ENCODE assay signal across 9 cellular contexts in the genomic region with DNA sequence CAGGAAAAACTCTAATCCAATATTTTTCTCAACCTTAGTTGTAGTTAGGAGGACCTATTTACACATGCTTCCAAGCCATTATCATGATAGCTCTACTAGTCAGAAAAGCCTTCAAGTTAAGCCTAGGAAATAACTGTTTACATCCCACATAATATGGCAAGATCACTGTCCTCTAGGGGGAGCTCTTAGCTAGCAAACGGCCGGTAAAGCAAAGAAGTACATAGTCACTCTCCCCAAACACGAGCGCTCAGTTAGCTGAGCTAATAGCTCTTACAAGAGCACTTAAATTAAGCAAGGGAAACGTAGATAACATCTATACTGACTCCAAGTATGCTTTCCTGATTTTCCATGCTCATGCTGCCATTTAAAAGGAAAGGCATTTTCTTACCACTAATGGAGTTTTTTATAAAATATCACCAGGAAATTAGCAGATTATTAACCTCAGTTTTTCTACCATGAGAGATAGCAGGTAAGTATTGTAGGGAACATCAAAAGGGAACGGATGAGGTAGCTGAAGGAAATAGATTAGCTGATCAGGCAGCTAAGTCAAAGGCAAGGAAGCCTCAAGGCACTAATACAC.
DNase-seq lines count a peak whose midpoint lies in the region; ATAC-seq and TF ChIP-seq lines count a peak whose summit lies in the region.
"Had no signal": no experiment of that assay in that cellular context is flagged by ENCODE, and none has a peak within 500 bp of the region (broad histone marks: within the 10 kb centered on the region; RNA-seq: fewer than 3 reads in every experiment).

No MANE protein-coding gene starts in this region.

- H3K79me2 ChIP-seq in osteoblast (ENCODE audit: insufficient read depth, low read length): no peaks in the 10 kb centered on the region

- H4K20me1 ChIP-seq in osteoblast (ENCODE audit: insufficient read depth, low read length): no peaks in the 10 kb centered on the region

- no peak overlapping the region for H3K4me3 ChIP-seq in osteoblast (ENCODE audit: insufficient read depth, low read length)

- peak; percentile 85 for TF ChIP-seq CTCF in osteoblast (IDR thresholded peaks at IDR 0.05; ENCODE audit: extremely low read depth, low read depth, low read length)

- ATAC-seq in GM18858 (IDR thresholded peaks at IDR 0.05; ENCODE audit: unreplicated experiment) (peak; percentile 47), HG03196 (IDR thresholded peaks at IDR 0.05; ENCODE audit: unreplicated experiment) (no peak)

- no peaks in the 10 kb centered on the region for H3K36me3 ChIP-seq in osteoblast (ENCODE audit: insufficient read depth, low read length)
- H3K36me3 ChIP-seq: neutrophil had no signal

- H3K4me1 ChIP-seq in osteoblast (ENCODE audit: insufficient read depth, low read length): no peaks in the 10 kb centered on the region

- H2AFZ ChIP-seq in osteoblast (ENCODE audit: low read length): no peak overlapping the region

- H3K27me3 ChIP-seq in osteoblast (ENCODE audit: insufficient read depth, low read length): peaks cover 8% of the 10 kb centered on the region

- no peak overlapping the region for H3K4me2 ChIP-seq in osteoblast (ENCODE audit: insufficient read depth, low read length)

- H3K27ac ChIP-seq in osteoblast (ENCODE audit: low read depth, low read length): no peak overlapping the region
- H3K27ac ChIP-seq: neutrophil had no signal

- peak; percentile 66 for DNase-seq in AG08396 (ENCODE audit: low spot score)
- DNase-seq in LoVo (ENCODE audit: low spot score): peak; percentile 80
- DNase-seq in OCI-M1 (lab: John Stamatoyannopoulos, UW): peak; percentile 86
- DNase-seq in activated T-cell treated with anti-CD3 and anti-CD28 coated beads, Interleukin-2, amount 50 U/mL, for 48 hours: peak; percentile 46 to 56
- peak; percentile 79 for DNase-seq in fibroblast of the conjunctiva (ENCODE audit: low read depth)
- peak; percentile 61 for DNase-seq in osteoblast (ENCODE audit: insufficient read length, low spot score, missing footprints)

- H3K9me3 ChIP-seq in osteoblast (ENCODE audit: low read depth, low read length): no peaks in the 10 kb centered on the region
- H3K9me3 ChIP-seq: neutrophil had no signal
